Comparison of ENCODE assay signal across 11 cellular contexts in the genomic region with DNA sequence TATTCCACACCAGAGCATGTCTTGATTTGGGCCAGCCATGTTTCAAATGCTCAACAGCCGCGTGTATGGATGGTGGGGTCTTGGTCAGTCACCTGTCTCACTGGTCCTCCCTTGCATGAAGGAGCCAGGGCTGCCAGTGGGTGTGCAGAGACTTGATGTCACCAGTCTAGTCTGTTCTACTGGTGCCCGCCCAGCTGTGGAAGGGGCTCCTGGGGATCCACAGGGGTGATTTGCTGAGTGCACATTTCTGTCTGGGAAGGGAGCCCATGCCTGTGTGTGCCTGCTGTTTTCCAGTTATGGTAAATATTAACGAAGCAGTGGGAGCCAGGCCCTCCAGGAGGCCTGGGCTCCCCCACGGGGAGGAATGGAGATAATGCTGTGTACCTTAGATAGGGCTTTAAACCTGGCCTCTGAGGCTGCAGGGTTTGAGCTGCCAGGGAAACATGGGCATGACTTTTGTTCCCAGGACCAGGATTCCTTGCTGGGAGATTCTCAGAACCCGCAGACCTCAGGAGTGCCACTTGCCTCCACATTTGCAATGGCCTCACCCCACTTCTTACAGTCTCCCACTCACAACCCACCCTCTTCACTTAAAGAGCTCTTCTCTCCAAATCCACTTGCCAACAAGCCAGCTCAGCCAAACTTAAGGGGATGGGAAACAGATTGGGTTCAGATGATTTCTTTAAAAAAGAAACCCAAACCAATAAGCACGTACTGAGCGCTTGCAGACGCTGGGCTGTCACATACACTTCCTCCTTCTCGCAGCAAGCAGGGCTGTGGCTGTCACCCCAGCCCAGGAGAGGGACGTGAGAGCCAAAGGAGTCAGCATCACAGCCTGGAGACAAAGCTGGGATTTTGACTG. TPM values are rescaled to one million over a fixed set of nuclear protein-coding genes. Genes with fewer than 3 reads are reported as not detected.
DNase-seq lines count a peak whose midpoint lies in the region; ATAC-seq, FAIRE-seq and TF ChIP-seq lines count a peak whose summit lies in the region.
"Had no signal": no experiment of that assay in that cellular context is flagged by ENCODE, and none has a peak within 500 bp of the region (broad histone marks: within the 10 kb centered on the region; RNA-seq: fewer than 3 reads in every experiment).

No MANE protein-coding gene starts in this region.

- WGBS in IMR-90 (ENCODE audit: extremely low coverage in 2 of 2, insufficient read length in 1 of 2), 2 experiments = 100% methylated on average over 4 of the region's 11 CpGs; no CpG with 5 or more reads in 1 of the 2 experiments

- no peak overlapping the region for H2AK5ac ChIP-seq in IMR-90 (ENCODE audit: low read depth, low read length)

- H4K91ac ChIP-seq in IMR-90 (ENCODE audit: insufficient read depth, low read depth, low read length) = no peak overlapping the region

- H3K9me3 Mint-ChIP-seq in activated T-helper 2 cell treated with anti-CD3 and anti-CD28 coated beads, Interferon-gamma antibody, Interleukin-2, Interleukin-4, amounts not matched to agents 10 μg/mL and 5 μg/mL and 100 μg/mL, durations not matched to agents 14 hours and 24 hours and 36 hours = no peaks in the 10 kb centered on the region

- H3K56ac ChIP-seq in IMR-90 (ENCODE audit: extremely low read depth, insufficient read depth, low read length) = no peak overlapping the region

- FAIRE-seq in H54 (lab: Jason Lieb, UNC) = no peak

- H3K14ac ChIP-seq in IMR-90 (replicated peaks; ENCODE audit: low read depth, low read length) = no peak overlapping the region

- no peak for TF ChIP-seq CTCF in IMR-90 (conservative IDR thresholded peaks at IDR 0.05; ENCODE audit: low read depth, low read length)

- H2AK9ac ChIP-seq in IMR-90 (replicated peaks; ENCODE audit: low read depth, low read length, poor library complexity) = no peak overlapping the region

- H3K27ac ChIP-seq in IMR-90 (ENCODE audit: insufficient read depth, low read length) = no peak overlapping the region
- H3K27ac ChIP-seq: breast epithelium, thoracic aorta had no signal

- H3K23ac ChIP-seq in IMR-90 (ENCODE audit: low read depth, low read length) = no peak overlapping the region

- H4K5ac ChIP-seq in IMR-90 (ENCODE audit: low read depth, low read length) = no peak overlapping the region

- no peak overlapping the region for H3K9ac ChIP-seq in IMR-90 (ENCODE audit: low read depth, low read length)

- CTCF ChIA-PET in IMR-90 (lab: Yijun Ruan, JAX) = interaction anchor here (0.7 to 1.1 kb wide), 2 partner anchors 14 to 17 kb away, joined by 3 read pairs; no protein-coding TSS in a partner anchor

- no peaks in the 10 kb centered on the region for H3K36me3 ChIP-seq in IMR-90 (ENCODE audit: control insufficient read depth, insufficient read depth, low read length)
- H3K36me3 ChIP-seq: breast epithelium, thoracic aorta had no signal

- POLR2A ChIA-PET in IMR-90 (lab: Charles Lee; ENCODE audit: unreplicated experiment) = no interaction called here

- H2BK120ac ChIP-seq in IMR-90 (ENCODE audit: low read depth, low read length) = no peak overlapping the region

- no peak overlapping the region for H2BK5ac ChIP-seq in IMR-90 (ENCODE audit: low read depth, low read length, poor library complexity, severe bottlenecking)

- peaks cover 19% of the 10 kb centered on the region for H3K27me3 Mint-ChIP-seq in activated T-helper 2 cell treated with anti-CD3 and anti-CD28 coated beads, Interferon-gamma antibody, Interleukin-2, Interleukin-4, amounts not matched to agents 10 μg/mL and 5 μg/mL and 100 μg/mL, durations not matched to agents 14 hours and 24 hours and 36 hours (ENCODE audit: low read depth)

- H4K8ac ChIP-seq in IMR-90 (ENCODE audit: low read depth in 2 of 2, low read length in 2 of 2) = no peak overlapping the region

- H3K9me1 ChIP-seq in IMR-90 (ENCODE audit: insufficient read depth, low read length) = no peaks in the 10 kb centered on the region

- H3K18ac ChIP-seq in IMR-90 (ENCODE audit: low read depth, low read length) = no peak overlapping the region

- no peak overlapping the region for H2BK20ac ChIP-seq in IMR-90 (ENCODE audit: low read depth, low read length)

- no peak overlapping the region for H3K4me3 Mint-ChIP-seq in activated T-helper 2 cell treated with anti-CD3 and anti-CD28 coated beads, Interferon-gamma antibody, Interleukin-2, Interleukin-4, amounts not matched to agents 10 μg/mL and 5 μg/mL and 100 μg/mL, durations not matched to agents 14 hours and 24 hours and 36 hours (ENCODE audit: low read depth)

- TF ChIP-seq POLR2A in IMR-90 (IDR thresholded peaks at IDR 0.05; ENCODE audit: low read depth, low read length) (no peak), H54 (IDR thresholded peaks at IDR 0.05; ENCODE audit: low read depth, low read length) (no peak)

- dilution Hi-C loops in IMR-90 (cut with HindIII; ENCODE audit: low sequenced_read_pairs, unreplicated experiment) = no loop called here

- no peaks in the 10 kb centered on the region for H4K20me1 ChIP-seq in IMR-90 (ENCODE audit: insufficient read depth, low read length)

- peaks cover 50% of the 10 kb centered on the region for H3K27me3 ChIP-seq in IMR-90 (ENCODE audit: control insufficient read depth, insufficient read depth, low read length)
- H3K27me3 ChIP-seq: breast epithelium had no signal

- no peaks in the 10 kb centered on the region for H3K9me3 ChIP-seq in IMR-90 (ENCODE audit: control insufficient read depth, insufficient read depth, low read length)
- H3K9me3 ChIP-seq: breast epithelium, thoracic aorta had no signal

- no peak for TF ChIP-seq RAD21 in IMR-90 (IDR thresholded peaks at IDR 0.05; ENCODE audit: low read length)

- H3K79me1 ChIP-seq in IMR-90 (ENCODE audit: low read depth in 1 of 2, low read length in 2 of 2) = no peaks in the 10 kb centered on the region

- no peak overlapping the region for H3K4me3 ChIP-seq in IMR-90 (ENCODE audit: insufficient read depth, low read depth, low read length)
- H3K4me3 ChIP-seq: breast epithelium, thoracic aorta had no signal

- in situ Hi-C loops in IMR-90 (cut with MboI; ENCODE audit: low sequenced_read_pairs) = no loop called here

- peak overlapping the region; percentile 48; the same call in 1 of the 2 replicates for H3K4me2 ChIP-seq in IMR-90 (ENCODE audit: low read depth, low read length)

- DNase-seq in IMR-90 (no peak), NOMO-1 (lab: John Stamatoyannopoulos, UW; ENCODE audit: unreplicated experiment in 2 of 2) (peak; percentile 55 to 67), glomerular visceral epithelial cell (ENCODE audit: extremely low spot score) (peak; percentile 67), sciatic nerve (ENCODE audit: low spot score) (no peak), H54 (ENCODE audit: insufficient read length, low spot score) (no peak)
- no peak for DNase-seq in activated T-helper 2 cell treated with anti-CD3 and anti-CD28 coated beads, Interferon-gamma antibody, Interleukin-2, Interleukin-4, amounts not matched to agents 10 μg/mL and 5 μg/mL and 100 μg/mL, durations not matched to agents 14 hours and 24 hours and 36 hours (ENCODE audit: low spot score)
- DNase-seq: SHP77 treated with DMSO at 0.1 percent for 48 hours; stimulated activated CD4-positive, alpha-beta T cell treated with anti-CD3 and anti-CD28 coated beads, Interleukin-2, amount 100 ng/mL, for 24 hours had no signal

- H3K4ac ChIP-seq in IMR-90 (ENCODE audit: low read depth, low read length) = no peak overlapping the region

- ATAC-seq in IMR-90 (ENCODE audit: low read depth) (peak; percentile 21; the same call in 1 of the 2 replicates), sciatic nerve (peak; percentile 46), HG02588 (IDR thresholded peaks at IDR 0.05; ENCODE audit: unreplicated experiment) (no peak)

- H3K27ac Mint-ChIP-seq in activated T-helper 2 cell treated with anti-CD3 and anti-CD28 coated beads, Interferon-gamma antibody, Interleukin-2, Interleukin-4, amounts not matched to agents 10 μg/mL and 5 μg/mL and 100 μg/mL, durations not matched to agents 14 hours and 24 hours and 36 hours = no peak overlapping the region

- H3K4me1 Mint-ChIP-seq in activated T-helper 2 cell treated with anti-CD3 and anti-CD28 coated beads, Interferon-gamma antibody, Interleukin-2, Interleukin-4, amounts not matched to agents 10 μg/mL and 5 μg/mL and 100 μg/mL, durations not matched to agents 14 hours and 24 hours and 36 hours (ENCODE audit: low read depth) = peaks cover 3% of the 10 kb centered on the region

- BruUV-seq in IMR-90 (replicated peaks; lab: Mats Ljungman, UMichigan) = no TSS peak

- intact Hi-C loops in IMR-90 (cut with micrococcal nuclease) = no loop called here
- intact Hi-C loops in sciatic nerve (cut with DNase I) = no loop called here
- intact Hi-C loops in activated T-helper 2 cell treated with anti-CD3 and anti-CD28 coated beads, Interferon-gamma antibody, Interleukin-2, Interleukin-4, amounts not matched to agents 10 μg/mL and 5 μg/mL and 100 μg/mL, durations not matched to agents 14 hours and 24 hours and 36 hours (cut with micrococcal nuclease) = no loop called here

- peaks cover 3% of the 10 kb centered on the region; the same call in 1 of the 2 replicates for H3K4me1 ChIP-seq in IMR-90 (ENCODE audit: control insufficient read depth, insufficient read depth, low read length)
- H3K4me1 ChIP-seq: breast epithelium had no signal

- no peak overlapping the region for H2BK15ac ChIP-seq in IMR-90 (ENCODE audit: low read depth, low read length)

- no peak overlapping the region for H2AFZ ChIP-seq in IMR-90 (replicated peaks; ENCODE audit: low read length, poor library complexity)

- no peaks in the 10 kb centered on the region for H3K36me3 Mint-ChIP-seq in activated T-helper 2 cell treated with anti-CD3 and anti-CD28 coated beads, Interferon-gamma antibody, Interleukin-2, Interleukin-4, amounts not matched to agents 10 μg/mL and 5 μg/mL and 100 μg/mL, durations not matched to agents 14 hours and 24 hours and 36 hours (ENCODE audit: low read depth)

TF ChIP-seq in IMR-90, 13 proteins besides CTCF, POLR2A, EP300 and RAD21:
- TF ChIP-seq CHD1 (IDR thresholded peaks at IDR 0.05; ENCODE audit: low read depth, low read length) (no peak), MAFK (IDR thresholded peaks at IDR 0.05; ENCODE audit: low read depth, low read length) (0 out of 2 replicates have a peak, but pooled peaks have one; percentile 8), CEBPB (IDR thresholded peaks at IDR 0.05; ENCODE audit: low read depth, low read length) (no peak)

RNA-seq across cellular contexts. Expression of a gene that starts 54.1 kb away (rescaled TPM):
- total RNA-seq in IMR-90 (2012; rRNA removed) (156 and 190 TPM in 2 replicates), sciatic nerve (155 TPM)
- polyA plus RNA-seq in IMR-90 (2012; rRNA removed) = 211 and 234 TPM in 2 replicates
- 69.3 and 213 TPM in 2 replicates for polyA plus RNA-seq in IMR-90 (2012; cell fraction: cytosol; rRNA removed)
- 853 and 1,420 TPM in 2 replicates for polyA plus RNA-seq in IMR-90 (2012; cell fraction: nucleus; rRNA removed; ENCODE audit: low replicate concordance)
- total RNA-seq in activated T-helper 2 cell treated with anti-CD3 and anti-CD28 coated beads, Interferon-gamma antibody, Interleukin-2, Interleukin-4, amounts not matched to agents 10 μg/mL and 5 μg/mL and 100 μg/mL, durations not matched to agents 14 hours and 24 hours and 36 hours = 50.7 and 55.2 TPM in 2 replicates

Comparison
In these comparisons a context has a peak if more than half of its experiments do, and no peak if none do; other contexts are left out.
1. DNase-seq: peak in NOMO-1 (2 of 2) and glomerular visceral epithelial cell (single experiment); none in IMR-90 (single experiment), sciatic nerve (single experiment), activated T-helper 2 cell treated with anti-CD3 and anti-CD28 coated beads, Interferon-gamma antibody, Interleukin-2, Interleukin-4, amounts not matched to agents 10 μg/mL and 5 μg/mL and 100 μg/mL, durations not matched to agents 14 hours and 24 hours and 36 hours (single experiment) and H54 (single experiment).